1 cellular context compared by ENCODE assay signal in genomic region chr18:72673242-72673641, GRCh38.
TF ChIP-seq lines count a peak whose summit lies in the region.

No MANE protein-coding gene starts in this region.

TF ChIP-seq in K562, 482 proteins besides CTCF, POLR2A, EP300 and RAD21 (continued from another document):
- TF ChIP-seq MAFG (tag; conservative IDR thresholded peaks at IDR 0.05): peak; percentile 33; the same call in 1 of the 2 replicates
- TF ChIP-seq RBM14 (IDR thresholded peaks at IDR 0.05; ENCODE audit: borderline replicate concordance, insufficient read depth, low read depth, low read length): no peak
- TF ChIP-seq ZNF717 (CRISPR knock-in tag; IDR thresholded peaks at IDR 0.05): no peak
